ENCODE assay signal across 9 cellular contexts in the genomic region with DNA sequence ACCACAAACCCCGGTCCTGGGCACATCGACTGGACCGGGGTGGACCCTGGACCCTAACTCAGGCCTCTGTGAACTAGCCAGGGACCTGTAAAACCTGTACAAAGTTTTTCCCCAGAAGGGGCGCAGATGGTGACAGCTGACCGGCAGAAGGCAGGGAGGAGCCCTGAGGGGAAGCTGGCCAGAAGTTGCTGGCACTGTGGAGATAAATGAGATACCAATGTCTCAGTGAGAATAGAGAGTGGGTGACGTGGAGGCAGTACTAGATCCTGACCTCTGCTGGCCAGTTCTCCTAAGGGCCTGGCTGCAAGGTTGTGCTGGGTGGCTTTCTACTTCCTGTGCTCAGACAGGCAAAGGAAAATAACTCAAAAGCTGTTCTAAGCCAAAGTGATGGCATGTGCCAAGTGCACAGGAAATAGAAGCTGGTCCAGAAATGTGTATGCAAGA. TPM values are rescaled to one million over a fixed set of nuclear protein-coding genes. Genes with fewer than 3 reads are reported as not detected.
DNase-seq lines count a peak whose midpoint lies in the region; ATAC-seq, FAIRE-seq and TF ChIP-seq lines count a peak whose summit lies in the region.
"Had no signal": no experiment of that assay in that cellular context is flagged by ENCODE, and none has a peak within 500 bp of the region (broad histone marks: within the 10 kb centered on the region; RNA-seq: fewer than 3 reads in every experiment).

No MANE protein-coding gene starts in this region.

- H3K4me2 ChIP-seq in endothelial cell of umbilical vein (ENCODE audit: insufficient read depth, low read length) = no peak overlapping the region

- H3K36me3 ChIP-seq in endothelial cell of umbilical vein (ENCODE audit: control insufficient read depth in 2 of 2, extremely low read depth in 1 of 2, insufficient read depth in 2 of 2, low read length in 2 of 2) (no peaks in the 10 kb centered on the region), A673 (ENCODE audit: insufficient read depth, low read length, poor library complexity, severe bottlenecking) (no peaks in the 10 kb centered on the region)

- no peaks in the 10 kb centered on the region for H3K27me3 ChIP-seq in endothelial cell of umbilical vein (ENCODE audit: control insufficient read depth in 2 of 2, insufficient read depth in 2 of 2, low read length in 2 of 2)
- H3K27me3 ChIP-seq in A673 (replicated peaks; ENCODE audit: insufficient read depth, low read depth, low read length, poor library complexity) = no peaks in the 10 kb centered on the region

- CTCF ChIA-PET in endothelial cell of umbilical vein (lab: Charles Lee) (interaction anchor here (0.7 to 37.4 kb wide), 37 partner anchors 10 to 482 kb away, joined by 3 to 1118 read pairs (median 8); a partner anchor contains a TSS), A673 (lab: Charles Lee) (interaction anchor here (1.0 to 5.6 kb wide), 4 partner anchors 61 to 220 kb away, joined by 3 to 58 read pairs (median 6); no protein-coding TSS in a partner anchor)

- no TSS peak for BruUV-seq in endothelial cell of umbilical vein (replicated peaks; lab: Mats Ljungman, UMichigan)
- BruUV-seq in A673 (replicated peaks; lab: Mats Ljungman, UMichigan) = no TSS peak

- dilution Hi-C loops in endothelial cell of umbilical vein (cut with MboI; ENCODE audit: extremely low pct_ligation_motif_present, low sequenced_read_pairs) = no loop called here

- peak; percentile 17 for DNase-seq in RPMI8226
- DNase-seq in endothelial cell of umbilical vein (ENCODE audit: low read depth, low spot score) = peak; percentile 32
- DNase-seq in renal cortical epithelial cell (ENCODE audit: low read depth) = peak; percentile 51
- DNase-seq in A673 (ENCODE audit: low spot score) = no peak
- no peak for DNase-seq in GM19238 (ENCODE audit: insufficient read length, low spot score)
- DNase-seq in activated T-cell treated with anti-CD3 and anti-CD28 coated beads, Interleukin-2, amount 50 U/mL, for 1 hour = no peak

- H3K27ac ChIP-seq in endothelial cell of umbilical vein (ENCODE audit: insufficient read depth, low read depth, low read length) = peak overlapping the region; percentile 43
- H3K27ac ChIP-seq in A673 (ENCODE audit: low read depth, low read length, poor library complexity, severe bottlenecking) = no peak overlapping the region

- TF ChIP-seq POLR2A in endothelial cell of umbilical vein (IDR thresholded peaks at IDR 0.05; ENCODE audit: low read depth, low read length) = no peak

- H3K4me3 ChIP-seq in endothelial cell of umbilical vein (replicated peaks in 1 of 3; ENCODE audit: insufficient read depth in 1 of 3, low read depth in 1 of 3, low read length in 3 of 3) = no peak overlapping the region
- no peak overlapping the region for H3K4me3 ChIP-seq in A673 (ENCODE audit: low read depth, low read length, poor library complexity, severe bottlenecking)
- H3K4me3 ChIP-seq: skin epidermis had no signal

- H3K9me3 ChIP-seq in endothelial cell of umbilical vein (replicated peaks; ENCODE audit: control insufficient read depth, insufficient read depth, low read length) (no peaks in the 10 kb centered on the region), A673 (ENCODE audit: low read depth, low read length, poor library complexity, severe bottlenecking) (no peaks in the 10 kb centered on the region)

- H3K4me1 ChIP-seq in endothelial cell of umbilical vein (ENCODE audit: control insufficient read depth, extremely low read depth, insufficient read depth, low read length) (peaks cover 22% of the 10 kb centered on the region), A673 (ENCODE audit: insufficient read depth, low read length, poor library complexity, severe bottlenecking) (peaks cover 3% of the 10 kb centered on the region)

- no peaks in the 10 kb centered on the region for H3K79me2 ChIP-seq in endothelial cell of umbilical vein (ENCODE audit: control insufficient read depth, insufficient read depth, low read length)

- ATAC-seq in HG03097 (IDR thresholded peaks at IDR 0.05; ENCODE audit: low FRiP score, unreplicated experiment) = peak; percentile 43

- POLR2A ChIA-PET in endothelial cell of umbilical vein (lab: Charles Lee) = interaction anchor here (1.0 to 1.5 kb wide), 2 partner anchors 62 to 66 kb away, joined by 4 read pairs; no protein-coding TSS in a partner anchor
- POLR2A ChIA-PET in A673 (lab: Charles Lee; ENCODE audit: low non-redundant PET) = no interaction called here

- no peaks in the 10 kb centered on the region for H3K9me1 ChIP-seq in endothelial cell of umbilical vein (replicated peaks; ENCODE audit: control insufficient read depth, extremely low read depth, insufficient read depth, low read length)

- intact Hi-C loops in endothelial cell of umbilical vein (cut with micrococcal nuclease) (loop anchor here (1.0 kb wide), 2 partner anchors 31 to 60 kb away; no protein-coding TSS in a partner anchor), A673 (cut with micrococcal nuclease; ENCODE audit: unreplicated experiment) (loop anchor here (5.0 to 10.0 kb wide), 3 partner anchors 154 to 251 kb away; no protein-coding TSS in a partner anchor)

- H4K20me1 ChIP-seq in endothelial cell of umbilical vein (replicated peaks; ENCODE audit: control insufficient read depth, extremely low read depth, insufficient read depth, low read length) = no peaks in the 10 kb centered on the region

- FAIRE-seq in endothelial cell of umbilical vein (lab: Jason Lieb, UNC) = peak; percentile 82

- no peak overlapping the region for H3K9ac ChIP-seq in endothelial cell of umbilical vein (replicated peaks; ENCODE audit: extremely low read depth, insufficient read depth, low read length)

- H2AFZ ChIP-seq in endothelial cell of umbilical vein (ENCODE audit: low read depth, low read length) = peak overlapping the region; percentile 36

- TF ChIP-seq CTCF in GM12873 (IDR thresholded peaks at IDR 0.05; ENCODE audit: insufficient read depth, low read depth, low read length, missing control alignments) (peak; percentile 51), endothelial cell of umbilical vein (IDR thresholded peaks at IDR 0.05; ENCODE audit: extremely low read depth in 1 of 2, insufficient read depth in 1 of 2, low read depth in 1 of 2, low read length in 2 of 2) (peak; percentile 27 to 41), A673 (conservative IDR thresholded peaks at IDR 0.05; ENCODE audit: low read depth, low read length) (no peak)

TF ChIP-seq in endothelial cell of umbilical vein, 7 proteins besides CTCF, POLR2A, EP300 and RAD21:
- TF ChIP-seq EZH2 (IDR thresholded peaks at IDR 0.05; ENCODE audit: borderline replicate concordance, low read depth, low read length, severe bottlenecking) (no peak), POLR2AphosphoS5 (IDR thresholded peaks at IDR 0.05; ENCODE audit: insufficient read depth, low read depth, low read length) (no peak), JUN (IDR thresholded peaks at IDR 0.05; ENCODE audit: borderline replicate concordance, insufficient read depth, insufficient read length, low read depth) (no peak), GATA2 (IDR thresholded peaks at IDR 0.05; ENCODE audit: insufficient read depth, insufficient read length, low read depth, low read length) (no peak), MYC (IDR thresholded peaks at IDR 0.05; ENCODE audit: low read depth, low read length) (no peak), FOS (IDR thresholded peaks at IDR 0.05; ENCODE audit: borderline replicate concordance, insufficient read depth, low read length) (no peak)
- TF ChIP-seq, protein P1, sequence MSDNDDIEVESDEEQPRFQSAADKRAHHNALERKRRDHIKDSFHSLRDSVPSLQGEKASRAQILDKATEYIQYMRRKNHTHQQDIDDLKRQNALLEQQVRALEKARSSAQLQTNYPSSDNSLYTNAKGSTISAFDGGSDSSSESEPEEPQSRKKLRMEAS (IDR thresholded peaks at IDR 0.05; ENCODE audit: insufficient read depth, insufficient read length) = no peak

RNA-seq across cellular contexts. Expression of a gene that starts 10.6 kb away (rescaled TPM):
- total RNA-seq in endothelial cell of umbilical vein = 237 and 242 TPM in 2 replicates
- polyA plus RNA-seq in endothelial cell of umbilical vein = 210 and 211 TPM in 2 replicates
- 175 and 189 TPM in 2 replicates for polyA plus RNA-seq in endothelial cell of umbilical vein (2011; cell fraction: cytosol; rRNA removed)
- polyA plus RNA-seq in endothelial cell of umbilical vein (2011; cell fraction: nucleus; rRNA removed) = 188 and 193 TPM in 2 replicates
- polyA plus RNA-seq in endothelial cell of umbilical vein (2012) = 199 and 207 TPM in 2 replicates
- 175 and 203 TPM in 2 replicates for polyA minus RNA-seq in endothelial cell of umbilical vein
- 8.0 TPM for polyA minus RNA-seq in endothelial cell of umbilical vein (2011; cell fraction: cytosol; rRNA and poly(A)+ RNA removed)
- polyA minus RNA-seq in endothelial cell of umbilical vein (2011; cell fraction: nucleus; rRNA and poly(A)+ RNA removed) = 82.2 and 84.2 TPM in 2 replicates
- 51.4 and 199 TPM in 2 replicates for total RNA-seq in renal cortical epithelial cell
- total RNA-seq in A673 (2021) = 50.4 and 55.8 TPM in 2 replicates

RNA-seq across cellular contexts. Expression of a gene that starts 35.2 kb away (rescaled TPM):
- total RNA-seq in endothelial cell of umbilical vein = 290 and 321 TPM in 2 replicates
- 68.1 and 113 TPM in 2 replicates for polyA plus RNA-seq in endothelial cell of umbilical vein
- polyA plus RNA-seq in endothelial cell of umbilical vein (2011; cell fraction: cytosol; rRNA removed) = 215 and 226 TPM in 2 replicates
- polyA plus RNA-seq in endothelial cell of umbilical vein (2011; cell fraction: nucleus; rRNA removed) = 92.3 and 112 TPM in 2 replicates
- 256 and 281 TPM in 2 replicates for polyA plus RNA-seq in endothelial cell of umbilical vein (2012)
- polyA minus RNA-seq in endothelial cell of umbilical vein = 99.3 and 99.6 TPM in 2 replicates
- polyA minus RNA-seq in endothelial cell of umbilical vein (2011; cell fraction: cytosol; rRNA and poly(A)+ RNA removed) = 8.0 TPM
- polyA minus RNA-seq in endothelial cell of umbilical vein (2011; cell fraction: nucleus; rRNA and poly(A)+ RNA removed) = 28.6 and 41.4 TPM in 2 replicates
- 57.5 and 121 TPM in 2 replicates for total RNA-seq in renal cortical epithelial cell
- total RNA-seq in A673 (2021) = 98.7 and 100 TPM in 2 replicates

Comparison
In these comparisons a context has a peak if more than half of its experiments do, and no peak if none do; other contexts are left out.
1. DNase-seq: peak in RPMI8226 (single experiment), endothelial cell of umbilical vein (single experiment) and renal cortical epithelial cell (single experiment); none in A673 (single experiment), GM19238 (single experiment) and activated T-cell treated with anti-CD3 and anti-CD28 coated beads, Interleukin-2, amount 50 U/mL, for 1 hour (single experiment).